In the genomic region with DNA sequence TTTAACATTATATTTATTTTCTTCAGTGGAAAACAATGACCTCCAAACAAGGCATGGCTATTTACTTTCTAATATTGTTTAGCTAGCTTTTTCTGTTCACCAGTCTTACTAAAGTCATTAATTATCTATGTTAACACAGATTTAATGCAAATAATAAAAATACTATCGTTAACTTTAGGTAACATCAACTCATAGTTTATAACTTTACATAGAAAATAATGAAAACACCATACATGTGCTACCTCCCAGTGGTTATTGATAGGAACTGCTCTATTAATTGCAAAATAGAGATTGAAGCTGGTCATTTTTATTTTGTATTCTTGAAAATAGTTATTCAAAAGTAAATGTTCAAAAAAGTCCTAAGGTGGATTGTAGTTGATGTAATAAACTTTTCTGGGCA, we compare ENCODE assay signal across 11 cellular contexts.
A peak's percentile ranks its signal among the peaks of the same experiment; 100 is the strongest.
DNase-seq lines count a peak whose midpoint lies in the region; ATAC-seq and TF ChIP-seq lines count a peak whose summit lies in the region.
"Had no signal": no experiment of that assay in that cellular context is flagged by ENCODE, and none has a peak within 500 bp of the region (broad histone marks: within the 10 kb centered on the region; RNA-seq: fewer than 3 reads in every experiment).

No MANE protein-coding gene starts in this region.

- DNase-seq in BE2C: no peak
- DNase-seq in GM13977 (ENCODE audit: low spot score): no peak
- DNase-seq in NCI-H2171 treated with DMSO at 0.1 percent for 48 hours (lab: John Stamatoyannopoulos, UW): peak; percentile 68
- DNase-seq in endodermal cell: no peak
- no peak for DNase-seq in activated T-cell treated with anti-CD3 and anti-CD28 coated beads, Interleukin-2, amount 50 U/mL, for 1 hour
- DNase-seq in Peyer's patch: no peak
- no peak for DNase-seq in CD14-positive monocyte (ENCODE audit: low spot score)
- DNase-seq: activated T-cell treated with anti-CD3 and anti-CD28 coated beads, Interleukin-2, amount 50 U/mL, for 72 hours; GOT3; stimulated activated CD4-positive, alpha-beta T cell treated with anti-CD3 and anti-CD28 coated beads, Interleukin-2, amount 100 ng/mL, for 48 hours had no signal

- H3K4me3 ChIP-seq in BE2C (ENCODE audit: low read depth, low read length) (no peak overlapping the region), endodermal cell (ENCODE audit: low read length) (no peak overlapping the region), Peyer's patch (no peak overlapping the region)

- H3K4me1 Mint-ChIP-seq in endodermal cell (no peaks in the 10 kb centered on the region), CD14-positive monocyte (no peaks in the 10 kb centered on the region)

- TF ChIP-seq CTCF in BE2C (IDR thresholded peaks at IDR 0.05; ENCODE audit: low read depth, low read length): peak; percentile 56
- TF ChIP-seq CTCF in GM13977 (IDR thresholded peaks at IDR 0.05; ENCODE audit: extremely low read depth, insufficient read depth, missing control alignments): peak; percentile 32
- peak; percentile 79 for TF ChIP-seq CTCF in endodermal cell (conservative IDR thresholded peaks at IDR 0.05)
- no peak for TF ChIP-seq CTCF in Peyer's patch (IDR thresholded peaks at IDR 0.05)
- TF ChIP-seq CTCF in CD14-positive monocyte (IDR thresholded peaks at IDR 0.05): no peak

- H3K27me3 ChIP-seq in BE2C: no peaks in the 10 kb centered on the region
- no peaks in the 10 kb centered on the region for H3K27me3 ChIP-seq in endodermal cell (ENCODE audit: control insufficient read depth, insufficient read depth, low read length, poor library complexity, severe bottlenecking)
- no peaks in the 10 kb centered on the region for H3K27me3 ChIP-seq in Peyer's patch

- intact Hi-C loops in CD14-positive monocyte (cut with micrococcal nuclease): no loop called here

- H3K36me3 Mint-ChIP-seq in endodermal cell (ENCODE audit: low read depth): no peaks in the 10 kb centered on the region
- H3K36me3 Mint-ChIP-seq in CD14-positive monocyte: no peaks in the 10 kb centered on the region

- H3K4me3 Mint-ChIP-seq in endodermal cell (no peak overlapping the region), CD14-positive monocyte (no peak overlapping the region)
- H3K4me3 Mint-ChIP-seq: activated T-cell treated with anti-CD3 and anti-CD28 coated beads, Interleukin-2, amount 50 U/mL, for 72 hours had no signal

- no peaks in the 10 kb centered on the region for H3K9me3 Mint-ChIP-seq in endodermal cell
- H3K9me3 Mint-ChIP-seq in CD14-positive monocyte: peaks cover 0 to 5% (median 0%) of the 10 kb centered on the region in 7 donors

- no peak for TF ChIP-seq POLR2A in Peyer's patch (IDR thresholded peaks at IDR 0.05)

- in situ Hi-C loops in GM13977 (cut with MboI; ENCODE audit: low pct_unique_long_range_greater_than_20kb, low sequenced_read_pairs, unreplicated experiment): no loop called here

- H3K27ac Mint-ChIP-seq in endodermal cell (no peak overlapping the region), CD14-positive monocyte (no peak overlapping the region)
- H3K27ac Mint-ChIP-seq: activated T-cell treated with anti-CD3 and anti-CD28 coated beads, Interleukin-2, amount 50 U/mL, for 72 hours had no signal

- H3K27ac ChIP-seq in endodermal cell (ENCODE audit: low read depth, low read length): no peak overlapping the region
- no peak overlapping the region for H3K27ac ChIP-seq in Peyer's patch

- H3K9me3 ChIP-seq in BE2C (no peaks in the 10 kb centered on the region), endodermal cell (ENCODE audit: control insufficient read depth, low read length) (peaks cover 19% of the 10 kb centered on the region), Peyer's patch (no peaks in the 10 kb centered on the region)

- no peaks in the 10 kb centered on the region for H3K27me3 Mint-ChIP-seq in endodermal cell (ENCODE audit: insufficient read depth)
- no peaks in the 10 kb centered on the region for H3K27me3 Mint-ChIP-seq in CD14-positive monocyte (ENCODE audit: low read depth in 3 of 3)

- no peak overlapping the region for H3K9ac ChIP-seq in endodermal cell (ENCODE audit: extremely low read depth, low read length, poor library complexity, severe bottlenecking)

- no CpG with 5 or more reads among the region's 1 CpG for WGBS in endodermal cell (ENCODE audit: insufficient coverage in 1 of 2, insufficient read length in 1 of 2), 2 experiments

- H3K4me1 ChIP-seq in BE2C (no peaks in the 10 kb centered on the region), endodermal cell (ENCODE audit: control insufficient read depth, insufficient read depth, low read length) (no peaks in the 10 kb centered on the region), Peyer's patch (no peaks in the 10 kb centered on the region)

- H3K36me3 ChIP-seq in BE2C: no peaks in the 10 kb centered on the region
- H3K36me3 ChIP-seq in endodermal cell (ENCODE audit: control insufficient read depth, insufficient read depth, low read length): no peaks in the 10 kb centered on the region
- no peaks in the 10 kb centered on the region for H3K36me3 ChIP-seq in Peyer's patch

- no peak for ATAC-seq in GM19023 (IDR thresholded peaks at IDR 0.05; ENCODE audit: unreplicated experiment)
- ATAC-seq: activated T-cell treated with anti-CD3 and anti-CD28 coated beads, Interleukin-2, amount 50 U/mL, for 72 hours had no signal

Comparison
In these comparisons a context has a peak if more than half of its experiments do, and no peak if none do; other contexts are left out.
1. CTCF ChIP-seq: peak in BE2C (single experiment), GM13977 (single experiment) and endodermal cell (single experiment); none in Peyer's patch (0 of 6) and CD14-positive monocyte (single experiment).